Comparison of ENCODE assay signal across 8 cellular contexts in the genomic region with DNA sequence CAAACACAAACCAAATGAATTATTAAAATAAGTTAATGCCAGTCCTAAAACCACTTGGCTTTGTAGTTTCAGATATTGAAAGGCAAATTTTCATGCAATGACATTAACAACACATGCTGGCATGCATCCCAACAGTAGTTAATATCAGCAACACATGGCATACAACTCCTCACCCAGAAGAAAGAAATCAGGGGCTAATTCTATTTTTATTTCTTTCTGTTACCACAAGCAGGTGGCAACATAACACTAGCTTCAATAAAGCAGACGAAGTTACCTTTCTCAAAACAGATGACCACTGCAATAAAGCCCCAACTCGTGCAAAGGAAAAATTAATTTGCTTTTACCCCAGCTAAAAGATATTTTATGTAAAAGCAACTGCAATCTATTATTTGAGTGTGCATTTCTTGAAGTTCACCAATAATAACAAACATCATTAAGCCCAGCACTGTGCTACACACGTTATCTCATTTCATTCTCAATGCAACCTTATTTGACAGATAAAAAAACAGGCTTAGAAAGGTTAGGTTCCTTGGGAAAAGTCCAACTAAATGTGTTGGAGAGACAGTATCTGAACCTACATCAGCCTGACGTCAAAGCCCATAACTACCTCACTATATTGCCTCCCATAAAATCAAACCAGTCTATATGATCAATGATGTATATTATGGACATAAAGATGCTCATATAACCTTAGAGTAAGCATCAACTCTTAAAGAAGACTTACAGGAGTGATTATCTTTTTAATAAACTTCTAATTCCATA. TPM values are rescaled to one million over a fixed set of nuclear protein-coding genes. Genes with fewer than 3 reads are reported as not detected.
DNase-seq lines count a peak whose midpoint lies in the region; ATAC-seq, FAIRE-seq and TF ChIP-seq lines count a peak whose summit lies in the region.

No MANE protein-coding gene starts in this region.

- no peaks in the 10 kb centered on the region for H3K36me3 ChIP-seq in left lung

- CTCF ChIA-PET in A549 (lab: Yijun Ruan, JAX) = interaction anchor here (1.2 to 2.2 kb wide), 4 partner anchors 9 to 195 kb away, joined by 3 to 13 read pairs (median 6); no protein-coding TSS in a partner anchor

- H3K4me3 Mint-ChIP-seq in activated naive CD8-positive, alpha-beta T cell = peak overlapping the region; percentile 96

- intact Hi-C loops in left lung (cut with DNase I) = loop anchor here in 1 of 2 donors (10.0 kb wide), 1 partner anchor 123 kb away; a partner anchor contains a TSS

- FAIRE-seq in A549 (lab: Jason Lieb, UNC) = no peak
- peak; percentile 58 for FAIRE-seq in GM12891 (lab: Jason Lieb, UNC)

- H3K27ac Mint-ChIP-seq in activated naive CD8-positive, alpha-beta T cell = peak overlapping the region; percentile 29

- ATAC-seq in A549 (no peak), left lung (no peak), GM18861 (IDR thresholded peaks at IDR 0.05; ENCODE audit: unreplicated experiment) (no peak)

- no peak for TF ChIP-seq POLR2A in A549 (IDR thresholded peaks at IDR 0.05; ENCODE audit: low read length)
- TF ChIP-seq POLR2A in GM12891 (IDR thresholded peaks at IDR 0.05; ENCODE audit: low read depth, low read length) = no peak

- H3K27ac ChIP-seq in A549 (no peak overlapping the region), left lung (no peak overlapping the region)

- no peak for DNase-seq in A549 (ENCODE audit: low read depth in 1 of 2, low spot score in 1 of 2)
- no peak for DNase-seq in GM12891 (ENCODE audit: insufficient read length, low spot score)
- no peak for DNase-seq in left lung
- no peak for DNase-seq in kidney tubule cell (ENCODE audit: low spot score)
- no peak for DNase-seq in central memory CD4-positive, alpha-beta T cell
- no peak for DNase-seq in activated CD4-positive, alpha-beta T cell treated with anti-CD3 and anti-CD28 coated beads for 1 hour

- POLR2A ChIA-PET in A549 (lab: Yijun Ruan, JAX) = interaction anchor here (0.6 kb wide), 1 partner anchor 77 kb away, joined by 4 read pairs; no protein-coding TSS in a partner anchor

- 0 out of 3 replicates have a peak, but pooled peaks have one; percentile 6 for TF ChIP-seq CTCF in A549 (IDR thresholded peaks at IDR 0.05)
- TF ChIP-seq CTCF in left lung (IDR thresholded peaks at IDR 0.05) = no peak

- TF ChIP-seq RAD21 in A549 (conservative IDR thresholded peaks at IDR 0.05 in 1 of 2, IDR thresholded peaks at IDR 0.05 in 1 of 2) = 0 out of 5 replicates have a peak, but pooled peaks of 1 of the 2 experiments have one; percentile 15

- H3K36me3 Mint-ChIP-seq in activated naive CD8-positive, alpha-beta T cell = peaks cover 5% of the 10 kb centered on the region

- 78% methylated on average over 4 of the region's 4 CpGs for WGBS in A549 (ENCODE audit: missing lambda C conversion rate)

- no peaks in the 10 kb centered on the region for H3K9me3 Mint-ChIP-seq in activated naive CD8-positive, alpha-beta T cell (ENCODE audit: low read depth)

- no peaks in the 10 kb centered on the region for H3K27me3 Mint-ChIP-seq in activated naive CD8-positive, alpha-beta T cell

- H3K27me3 ChIP-seq in left lung = no peaks in the 10 kb centered on the region

- no peak for TF ChIP-seq EP300 in A549 (IDR thresholded peaks at IDR 0.05)

- H3K9me3 ChIP-seq in A549 (no peaks in the 10 kb centered on the region), left lung (no peaks in the 10 kb centered on the region)

- peaks cover 29% of the 10 kb centered on the region for H3K4me1 ChIP-seq in A549
- peaks cover 16 to 64% of the 10 kb centered on the region in 2 donors for H3K4me1 ChIP-seq in left lung

- H3K4me3 ChIP-seq in A549 (no peak overlapping the region), left lung (peak overlapping the region; percentile 62 to 65)

- H3K4me2 ChIP-seq in A549 = peak overlapping the region; percentile 96

- peaks cover 72% of the 10 kb centered on the region for H3K4me1 Mint-ChIP-seq in activated naive CD8-positive, alpha-beta T cell (ENCODE audit: low read depth)

TF ChIP-seq in A549, 52 proteins besides CTCF, POLR2A, EP300 and RAD21 (continues in another document):
- no peak for TF ChIP-seq KDM1A (IDR thresholded peaks at IDR 0.05; ENCODE audit: low read depth)
- no peak for TF ChIP-seq CEBPB (IDR thresholded peaks at IDR 0.05)
- no peak for TF ChIP-seq HOXB13 (CRISPR knock-in tag; IDR thresholded peaks at IDR 0.05; ENCODE audit: low read depth)
- no peak for TF ChIP-seq SREBF2 (IDR thresholded peaks at IDR 0.05)
- no peak for TF ChIP-seq NFE2L2 (conservative IDR thresholded peaks at IDR 0.05; ENCODE audit: low read length)
- TF ChIP-seq JUN (IDR thresholded peaks at IDR 0.05) = no peak
- TF ChIP-seq NPAS2 (CRISPR knock-in tag; IDR thresholded peaks at IDR 0.05; ENCODE audit: borderline replicate concordance) = no peak
- TF ChIP-seq, protein P1, sequence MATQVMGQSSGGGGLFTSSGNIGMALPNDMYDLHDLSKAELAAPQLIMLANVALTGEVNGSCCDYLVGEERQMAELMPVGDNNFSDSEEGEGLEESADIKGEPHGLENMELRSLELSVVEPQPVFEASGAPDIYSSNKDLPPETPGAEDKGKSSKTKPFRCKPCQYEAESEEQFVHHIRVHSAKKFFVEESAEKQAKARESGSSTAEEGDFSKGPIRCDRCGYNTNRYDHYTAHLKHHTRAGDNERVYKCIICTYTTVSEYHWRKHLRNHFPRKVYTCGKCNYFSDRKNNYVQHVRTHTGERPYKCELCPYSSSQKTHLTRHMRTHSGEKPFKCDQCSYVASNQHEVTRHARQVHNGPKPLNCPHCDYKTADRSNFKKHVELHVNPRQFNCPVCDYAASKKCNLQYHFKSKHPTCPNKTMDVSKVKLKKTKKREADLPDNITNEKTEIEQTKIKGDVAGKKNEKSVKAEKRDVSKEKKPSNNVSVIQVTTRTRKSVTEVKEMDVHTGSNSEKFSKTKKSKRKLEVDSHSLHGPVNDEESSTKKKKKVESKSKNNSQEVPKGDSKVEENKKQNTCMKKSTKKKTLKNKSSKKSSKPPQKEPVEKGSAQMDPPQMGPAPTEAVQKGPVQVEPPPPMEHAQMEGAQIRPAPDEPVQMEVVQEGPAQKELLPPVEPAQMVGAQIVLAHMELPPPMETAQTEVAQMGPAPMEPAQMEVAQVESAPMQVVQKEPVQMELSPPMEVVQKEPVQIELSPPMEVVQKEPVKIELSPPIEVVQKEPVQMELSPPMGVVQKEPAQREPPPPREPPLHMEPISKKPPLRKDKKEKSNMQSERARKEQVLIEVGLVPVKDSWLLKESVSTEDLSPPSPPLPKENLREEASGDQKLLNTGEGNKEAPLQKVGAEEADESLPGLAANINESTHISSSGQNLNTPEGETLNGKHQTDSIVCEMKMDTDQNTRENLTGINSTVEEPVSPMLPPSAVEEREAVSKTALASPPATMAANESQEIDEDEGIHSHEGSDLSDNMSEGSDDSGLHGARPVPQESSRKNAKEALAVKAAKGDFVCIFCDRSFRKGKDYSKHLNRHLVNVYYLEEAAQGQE (IDR thresholded peaks at IDR 0.05) = no peak
- no peak for TF ChIP-seq ZFP36 (IDR thresholded peaks at IDR 0.05; ENCODE audit: borderline replicate concordance, partially characterized antibody)

TF ChIP-seq in GM12891, 5 proteins besides CTCF, POLR2A, EP300 and RAD21:
- TF ChIP-seq SPI1 (IDR thresholded peaks at IDR 0.05; ENCODE audit: low read depth, low read length) (no peak), POU2F2 (IDR thresholded peaks at IDR 0.05; ENCODE audit: low read depth, low read length) (no peak), PAX5 (IDR thresholded peaks at IDR 0.05; ENCODE audit: insufficient read depth, low read length, severe bottlenecking) (no peak), TAF1 (IDR thresholded peaks at IDR 0.05; ENCODE audit: low read depth, low read length) (no peak), POLR2AphosphoS5 (IDR thresholded peaks at IDR 0.05; ENCODE audit: low read depth, low read length) (no peak)

RNA-seq across cellular contexts. Expression of a gene that starts 2.8 kb away (rescaled TPM):
- polyA plus RNA-seq in A549 (2011; rRNA removed) (85.5 and 95.7 TPM in 2 replicates), A549 (2017; fragmentation: RNase III; extraction: RNeasy Plus Mini Kit Qiagen cat#74134 plus additional on column Dnase treatment) (65.7 to 67.5 TPM (median 65.8 TPM) in 3 replicates)
- polyA plus RNA-seq in A549 (2012; cell fraction: cytosol; rRNA removed) = 16.0 and 18.0 TPM in 2 replicates
- 8.6 and 20.7 TPM in 2 replicates for polyA plus RNA-seq in A549 (2012; cell fraction: nucleus; rRNA removed)
- 26.3 and 29.7 TPM in 2 replicates for polyA minus RNA-seq in A549 (2011; rRNA and poly(A)+ RNA removed)
- 59.8 TPM for polyA plus RNA-seq in GM12891 (2012; ENCODE audit: low read depth, missing spikeins)
- 100 to 1,000 TPM in 1 of 2 donors, 10 to 100 TPM in 1; 92.7 to 100 TPM for total RNA-seq in left lung
